26 cellular contexts compared by ENCODE assay signal in the genomic region with DNA sequence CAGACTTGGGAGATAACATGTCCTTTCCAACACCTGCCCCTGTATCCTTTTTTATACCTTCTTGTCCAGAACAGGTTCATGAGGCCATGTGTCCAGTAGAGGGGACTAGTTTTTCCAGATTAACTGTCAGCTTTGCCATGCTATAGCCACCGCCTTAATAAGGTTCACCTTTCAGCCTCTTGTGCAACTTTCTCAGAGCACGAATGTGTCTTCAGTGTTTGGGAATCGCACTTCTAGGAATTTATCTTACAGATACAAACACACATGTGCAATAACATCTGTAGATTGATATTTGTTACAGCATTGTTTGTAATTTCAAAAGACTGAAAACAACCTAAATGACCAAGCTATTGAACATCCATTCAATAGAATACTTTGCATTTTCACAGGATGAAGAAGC. TPM values are rescaled to one million over a fixed set of nuclear protein-coding genes. Genes with fewer than 3 reads are reported as not detected.
DNase-seq lines count a peak whose midpoint lies in the region; ATAC-seq, FAIRE-seq and TF ChIP-seq lines count a peak whose summit lies in the region.
"Had no signal": no experiment of that assay in that cellular context is flagged by ENCODE, and none has a peak within 500 bp of the region (broad histone marks: within the 10 kb centered on the region; RNA-seq: fewer than 3 reads in every experiment).

No MANE protein-coding gene starts in this region.

- no peaks in the 10 kb centered on the region for H4K20me1 ChIP-seq in HepG2 (ENCODE audit: insufficient read depth, low read length)
- no peaks in the 10 kb centered on the region for H4K20me1 ChIP-seq in Loucy (ENCODE audit: insufficient read depth, low read length, poor library complexity, severe bottlenecking)

- peak; percentile 39 for FAIRE-seq in HepG2 (lab: Jason Lieb, UNC)
- FAIRE-seq: G401.6, GM18507 had no signal

- in situ Hi-C loops in HepG2 (cut with HindIII; ENCODE audit: extremely low pct_ligation_motif_present, low pct_unique_long_range_greater_than_20kb) = loop anchor here (25.0 kb wide), 1 partner anchor 680 kb away; no protein-coding TSS in a partner anchor

- no peak overlapping the region for H2AFZ ChIP-seq in HepG2 (ENCODE audit: low read length)
- no peak overlapping the region for H2AFZ ChIP-seq in Loucy (ENCODE audit: low read length)
- H2AFZ ChIP-seq: GM23338 had no signal

- H3K9ac ChIP-seq in HepG2 (ENCODE audit: insufficient read depth, low read depth, low read length) = no peak overlapping the region
- H3K9ac ChIP-seq in Loucy (ENCODE audit: low read depth, low read length, poor library complexity, severe bottlenecking) = no peak overlapping the region

- no peak for DNase-seq in HepG2 (ENCODE audit: low spot score)
- no peak for DNase-seq in right lobe of liver
- DNase-seq in esophagus muscularis mucosa (ENCODE audit: extremely low spot score) = peak; percentile 78
- no peak for DNase-seq in left colon
- no peak for DNase-seq in NCI-H1694 treated with DMSO at 0.1 percent for 48 hours (lab: John Stamatoyannopoulos, UW)
- no peak for DNase-seq in MV-4-11 (lab: John Stamatoyannopoulos, UW)
- DNase-seq: CD4-positive, alpha-beta memory T cell; DMS 273 treated with DMSO at 0.1 percent for 48 hours; HCEC 1CT; NCI-H1417; NCI-H1930; NCI-H226; NCI-H510A treated with DMSO at 0.1 percent for 48 hours; NCI-H748 treated with DMSO at 0.1 percent for 48 hours; Peyer's patch had no signal

- no peaks in the 10 kb centered on the region for H3F3A ChIP-seq in Loucy (ENCODE audit: low read depth)

- intact Hi-C loops in HepG2 (cut with micrococcal nuclease; ENCODE audit: unreplicated experiment) (no loop called here), right lobe of liver (cut with DNase I) (no loop called here), esophagus muscularis mucosa (cut with DNase I) (no loop called here), left colon (cut with DNase I, micrococcal nuclease) (no loop called here)

- peaks cover 18% of the 10 kb centered on the region for H3K9me3 ChIP-seq in HepG2 (ENCODE audit: low read length)
- H3K9me3 ChIP-seq in right lobe of liver = no peaks in the 10 kb centered on the region
- peaks cover 16% of the 10 kb centered on the region; the same call in 1 of the 2 replicates for H3K9me3 ChIP-seq in Loucy (ENCODE audit: insufficient read depth, low read depth, low read length)
- peaks cover 0 to 23% (median 12%) of the 10 kb centered on the region in 4 donors for H3K9me3 ChIP-seq in esophagus muscularis mucosa

- TF ChIP-seq EP300 in HepG2 (IDR thresholded peaks at IDR 0.05; ENCODE audit: low read depth in 2 of 2, low read length in 2 of 2) = no peak
- TF ChIP-seq EP300 in HepG2 (CRISPR knock-in tag; IDR thresholded peaks at IDR 0.05; ENCODE audit: borderline replicate concordance) = no peak
- no peak for TF ChIP-seq EP300 in esophagus muscularis mucosa (IDR thresholded peaks at IDR 0.05)

- no peaks in the 10 kb centered on the region for H3K9me2 ChIP-seq in Loucy (replicated peaks; ENCODE audit: low read depth, low read length)

- H3K27me3 ChIP-seq in HepG2 (ENCODE audit: control insufficient read depth in 1 of 2, insufficient read depth in 2 of 2, low read length in 2 of 2) (peaks cover 1 to 40% of the 10 kb centered on the region in 2 experiments; a peak in 2 of 5 replicates), right lobe of liver (no peaks in the 10 kb centered on the region), Loucy (ENCODE audit: insufficient read depth, low read length, poor library complexity, severe bottlenecking) (no peaks in the 10 kb centered on the region), esophagus muscularis mucosa (peaks cover 0 to 40% (median 0%) of the 10 kb centered on the region in 4 donors)
- H3K27me3 ChIP-seq: Peyer's patch had no signal

- no peaks in the 10 kb centered on the region for H3K4me1 ChIP-seq in HepG2 (ENCODE audit: insufficient read depth, low read length)
- no peaks in the 10 kb centered on the region for H3K4me1 ChIP-seq in right lobe of liver
- peaks cover 8% of the 10 kb centered on the region for H3K4me1 ChIP-seq in Loucy (ENCODE audit: insufficient read depth, low read length, poor library complexity, severe bottlenecking)
- no peaks in the 10 kb centered on the region for H3K4me1 ChIP-seq in esophagus muscularis mucosa
- H3K4me1 ChIP-seq: Caco-2, Peyer's patch had no signal

- POLR2A ChIA-PET in HepG2 (lab: Yijun Ruan, JAX) = no interaction called here

- TF ChIP-seq CTCF in HepG2 (CRISPR knock-in tag; IDR thresholded peaks at IDR 0.05) (no peak), right lobe of liver (IDR thresholded peaks at IDR 0.05) (no peak), Loucy (conservative IDR thresholded peaks at IDR 0.05; ENCODE audit: low read length) (0 out of 2 replicates have a peak, but pooled peaks have one; percentile 18), esophagus muscularis mucosa (IDR thresholded peaks at IDR 0.05) (no peak)

- no peak overlapping the region for H3K27ac ChIP-seq in HepG2 (ENCODE audit: extremely low read length, insufficient read depth, low read length)
- H3K27ac ChIP-seq in right lobe of liver = no peak overlapping the region
- H3K27ac ChIP-seq in esophagus muscularis mucosa (replicated peaks in 1 of 4) = no peak overlapping the region
- H3K27ac ChIP-seq: Peyer's patch had no signal

- H3K36me3 ChIP-seq in HepG2 (replicated peaks in 1 of 2; ENCODE audit: control insufficient read depth in 1 of 2, insufficient read depth in 2 of 2, low read length in 2 of 2) (no peaks in the 10 kb centered on the region), right lobe of liver (no peaks in the 10 kb centered on the region), Loucy (ENCODE audit: insufficient read depth, low read length) (no peaks in the 10 kb centered on the region), esophagus muscularis mucosa (no peaks in the 10 kb centered on the region)
- H3K36me3 ChIP-seq: Peyer's patch had no signal

- peak; percentile 63; the same call in 2 of the 3 replicates for ATAC-seq in HepG2
- ATAC-seq in right lobe of liver = no peak
- no peak for ATAC-seq in left colon
- ATAC-seq: GM23338, SK-N-SH treated with all-trans-retinoic acid at 6 μM for 48 hours had no signal

- WGBS in HepG2 (ENCODE audit: low lambda C conversion rate) = 16% methylated on average over 3 of the region's 3 CpGs
- 75% methylated on average over 3 of the region's 3 CpGs for WGBS in right lobe of liver (ENCODE audit: insufficient coverage, low coverage, low lambda C conversion rate, missing lambda C conversion rate)
- 91% methylated on average over 3 of the region's 3 CpGs for WGBS in esophagus muscularis mucosa

- CTCF ChIA-PET in HepG2 (lab: Yijun Ruan, JAX; ENCODE audit: low intra/inter-chr PET ratio, low total read pairs) = no interaction called here

- H3K4me2 ChIP-seq in HepG2 (ENCODE audit: low read depth, low read length) (no peak overlapping the region), Loucy (ENCODE audit: low read depth, low read length, poor library complexity, severe bottlenecking) (no peak overlapping the region)
- H3K4me2 ChIP-seq: GM23338 had no signal

- no TSS peak for BruUV-seq in HepG2 (replicated peaks; lab: Mats Ljungman, UMichigan)

- TF ChIP-seq POLR2A in HepG2 (IDR thresholded peaks at IDR 0.05; ENCODE audit: insufficient read depth in 1 of 2, low read depth in 2 of 2, low read length in 2 of 2) (no peak), right lobe of liver (IDR thresholded peaks at IDR 0.05) (no peak), esophagus muscularis mucosa (IDR thresholded peaks at IDR 0.05; ENCODE audit: low read depth) (no peak)

- no peak overlapping the region for H3K4me3 ChIP-seq in HepG2 (replicated peaks in 1 of 3; ENCODE audit: insufficient read depth in 1 of 3, low read depth in 2 of 3, low read length in 3 of 3)
- no peak overlapping the region for H3K4me3 ChIP-seq in right lobe of liver
- no peak overlapping the region for H3K4me3 ChIP-seq in Loucy (ENCODE audit: low read length, poor library complexity, severe bottlenecking)
- no peak overlapping the region for H3K4me3 ChIP-seq in esophagus muscularis mucosa
- H3K4me3 ChIP-seq: GM23338, Peyer's patch had no signal

- H3K79me2 ChIP-seq in HepG2 (ENCODE audit: insufficient read depth, low read length) (no peaks in the 10 kb centered on the region), Loucy (ENCODE audit: insufficient read depth, low read length) (no peaks in the 10 kb centered on the region)

- TF ChIP-seq RAD21 in HepG2 (CRISPR knock-in tag; IDR thresholded peaks at IDR 0.05) = no peak

TF ChIP-seq in HepG2, 621 proteins besides CTCF, POLR2A, EP300 and RAD21:
- no peak for TF ChIP-seq PTBP1 (IDR thresholded peaks at IDR 0.05; ENCODE audit: low read depth, low read length, poor library complexity, severe bottlenecking)
- no peak for TF ChIP-seq MED13 (CRISPR knock-in tag; IDR thresholded peaks at IDR 0.05)
- no peak for TF ChIP-seq PHF5A (CRISPR knock-in tag; IDR thresholded peaks at IDR 0.05; ENCODE audit: low read depth, unreplicated experiment)
- TF ChIP-seq ZNF776 (CRISPR knock-in tag; IDR thresholded peaks at IDR 0.05) = no peak
- TF ChIP-seq ADNP (CRISPR knock-in tag; IDR thresholded peaks at IDR 0.05) = no peak

RNA-seq across cellular contexts. Expression of gene NCR2, which starts 21.4 kb away (rescaled TPM):
- not detected in 2 replicates for total RNA-seq in HepG2 (2016; rRNA removed; fragmentation: Illumina TruSeq; extraction: Trizol)
- total RNA-seq in HepG2 (2016; cell fraction: cytosol; rRNA removed; fragmentation: Illumina TruSeq; extraction: Trizol; ENCODE audit: low read depth) = not detected in 2 replicates
- not detected in 2 replicates for total RNA-seq in HepG2 (2016; cell fraction: insoluble cytoplasmic fraction; rRNA removed; fragmentation: Illumina TruSeq; extraction: Trizol)
- total RNA-seq in HepG2 (2016; cell fraction: membrane; rRNA removed; fragmentation: Illumina TruSeq; extraction: Trizol) = not detected in 2 replicates
- total RNA-seq in HepG2 (2016; cell fraction: nucleus; rRNA removed; fragmentation: Illumina TruSeq; extraction: Trizol) = not detected in 2 replicates
- polyA plus RNA-seq in HepG2 (2011; rRNA removed) = not detected in 2 replicates
- not detected in 2 replicates for polyA plus RNA-seq in HepG2 (2011; cell fraction: cytosol; rRNA removed)
- polyA plus RNA-seq in HepG2 (2011; cell fraction: nucleus; rRNA removed) = not detected in 2 replicates
- polyA plus RNA-seq in HepG2 (2012) = not detected in 2 replicates
- not detected in 2 replicates for polyA plus RNA-seq in HepG2 (2016; cell fraction: cytosol; fragmentation: Illumina TruSeq; extraction: Trizol; ENCODE audit: low read depth)
- polyA plus RNA-seq in HepG2 (2016; cell fraction: insoluble cytoplasmic fraction; fragmentation: Illumina TruSeq; extraction: Trizol; ENCODE audit: low read depth) = not detected in 2 replicates
- polyA plus RNA-seq in HepG2 (2016; cell fraction: membrane; fragmentation: Illumina TruSeq; extraction: Trizol; ENCODE audit: low read depth) = not detected in 2 replicates
- polyA plus RNA-seq in HepG2 (2016; cell fraction: nucleus; fragmentation: Illumina TruSeq; extraction: Trizol; ENCODE audit: insufficient read depth, low read depth) = not detected in 2 replicates
- not detected in 2 replicates for polyA minus RNA-seq in HepG2 (2011; rRNA and poly(A)+ RNA removed; ENCODE audit: low replicate concordance)
- polyA minus RNA-seq in HepG2 (2011; cell fraction: cytosol; rRNA and poly(A)+ RNA removed) = not detected in 2 replicates
- not detected in 2 replicates for polyA minus RNA-seq in HepG2 (2011; cell fraction: nucleus; rRNA and poly(A)+ RNA removed)
- total RNA-seq in right lobe of liver = not detected
- total RNA-seq in esophagus muscularis mucosa = not detected
- total RNA-seq in left colon = under 1 TPM in 1 of 2 donors, not detected in 1; 0.28 TPM
- total RNA-seq: A673; Caco-2; CD4-positive, alpha-beta memory T cell; Daoy; GM23338; Peyer's patch; T-helper 2 cell treated with Interferon-gamma antibody and Interleukin-4, amounts not matched to agents 100 ng/mL and 5 ng/mL, for 36 hours had no signal
- polyA plus RNA-seq: BJ; CD4-positive, alpha-beta memory T cell; GM23338; IgD-negative memory B cell had no signal
